ENCODE assay signal across 20 cellular contexts in the genomic region with DNA sequence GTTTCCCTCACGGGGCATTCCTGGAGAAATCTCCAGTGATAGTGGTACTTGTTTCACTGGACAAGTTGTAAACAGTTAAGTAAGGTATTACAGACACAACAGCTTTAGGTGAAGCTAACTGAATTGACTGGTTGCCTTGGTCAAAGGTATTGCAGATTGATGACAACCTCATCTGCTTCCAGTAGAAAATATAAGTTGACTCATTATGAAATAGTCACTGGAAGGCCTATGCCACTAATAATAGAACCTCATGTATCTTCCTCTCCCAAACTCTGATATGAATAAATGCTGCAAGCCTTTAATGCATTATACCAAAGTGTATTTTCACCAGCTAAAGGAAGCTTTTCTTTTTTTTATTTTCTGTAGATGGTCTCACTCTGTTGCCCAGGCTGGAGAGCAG.
"Had no signal": no experiment of that assay in that cellular context is flagged by ENCODE, and none has a peak within 500 bp of the region (broad histone marks: within the 10 kb centered on the region; RNA-seq: fewer than 3 reads in every experiment).

No MANE protein-coding gene starts in this region.

- H3K27ac ChIP-seq: brain microvascular endothelial cell, colonic mucosa, gastroesophageal sphincter, heart right ventricle, right lobe of liver, thyroid gland, WERI-Rb-1 had no signal

- H3K9me3 Mint-ChIP-seq: activated CD4-positive, alpha-beta memory T cell treated with anti-CD3 and anti-CD28 coated beads for 36 hours; activated naive CD4-positive, alpha-beta T cell treated with anti-CD3 and anti-CD28 coated beads for 36 hours; mesothelial cell of epicardium; neural crest cell; stimulated activated memory B cell treated with anti-CD40 and anti-IgM and Interleukin-4, amounts not matched to agents 10 μg/mL and 1 μg/mL and 100 μg/mL, for 72 hours had no signal

- DNase-seq: activated CD4-positive, alpha-beta memory T cell treated with anti-CD3 and anti-CD28 coated beads for 36 hours; activated CD4-positive, alpha-beta T cell treated with anti-CD3 and anti-CD28 coated beads for 1 hour; activated CD8-positive, alpha-beta memory T cell treated with anti-CD3 and anti-CD28 coated beads, Interleukin-2, amount 10 ng/mL, durations not matched to agents 7 days and 5 days; activated naive CD4-positive, alpha-beta T cell treated with anti-CD3 and anti-CD28 coated beads for 36 hours; activated T-cell treated with anti-CD3 and anti-CD28 coated beads, Interleukin-2, amount 50 U/mL, for 1 hour; anterior cingulate cortex; brain microvascular endothelial cell; central memory CD4-positive, alpha-beta T cell; colonic mucosa; heart right ventricle; left lung; right lobe of liver; stimulated activated CD4-positive, alpha-beta T cell treated with anti-CD3 and anti-CD28 coated beads, Interleukin-4, amount 100 ng/mL, for 1 hour; thyroid gland; WERI-Rb-1 had no signal

- H3K4me1 Mint-ChIP-seq: mesothelial cell of epicardium had no signal

- H3K4me2 ChIP-seq: smooth muscle cell had no signal

- H3K36me3 ChIP-seq: brain microvascular endothelial cell, colonic mucosa, gastroesophageal sphincter, left lung, right lobe of liver, thyroid gland, WERI-Rb-1 had no signal

- H3K36me3 Mint-ChIP-seq: activated CD4-positive, alpha-beta memory T cell treated with anti-CD3 and anti-CD28 coated beads for 36 hours; mesothelial cell of epicardium had no signal

- H3K27ac Mint-ChIP-seq: activated CD4-positive, alpha-beta memory T cell treated with anti-CD3 and anti-CD28 coated beads for 36 hours; activated CD8-positive, alpha-beta memory T cell treated with anti-CD3 and anti-CD28 coated beads, Interleukin-2, amount 10 ng/mL, durations not matched to agents 7 days and 5 days; mesothelial cell of epicardium; stimulated activated memory B cell treated with anti-CD40 and anti-IgM and Interleukin-4, amounts not matched to agents 10 μg/mL and 1 μg/mL and 100 μg/mL, for 72 hours had no signal

- H3K27me3 ChIP-seq: brain microvascular endothelial cell, colonic mucosa, gastroesophageal sphincter, heart right ventricle, left lung, right lobe of liver, thyroid gland had no signal

- H3K27me3 Mint-ChIP-seq: activated CD4-positive, alpha-beta memory T cell treated with anti-CD3 and anti-CD28 coated beads for 36 hours; activated CD8-positive, alpha-beta memory T cell treated with anti-CD3 and anti-CD28 coated beads, Interleukin-2, amount 10 ng/mL, durations not matched to agents 7 days and 5 days; stimulated activated memory B cell treated with anti-CD40 and anti-IgM and Interleukin-4, amounts not matched to agents 10 μg/mL and 1 μg/mL and 100 μg/mL, for 72 hours had no signal

- H3K4me3 ChIP-seq: colonic mucosa, gastroesophageal sphincter, heart right ventricle, left lung, right lobe of liver, smooth muscle cell, thyroid gland had no signal

- ATAC-seq: activated CD8-positive, alpha-beta memory T cell treated with anti-CD3 and anti-CD28 coated beads, Interleukin-2, amount 10 ng/mL, durations not matched to agents 7 days and 5 days; gastroesophageal sphincter; heart right ventricle; left lung; right lobe of liver; stimulated activated memory B cell treated with anti-CD40 and anti-IgM and Interleukin-4, amounts not matched to agents 10 μg/mL and 1 μg/mL and 100 μg/mL, for 72 hours had no signal

- H3K9me3 ChIP-seq: colonic mucosa, gastroesophageal sphincter, heart right ventricle, left lung, right lobe of liver, thyroid gland had no signal

- H3K4me3 Mint-ChIP-seq: activated CD4-positive, alpha-beta memory T cell treated with anti-CD3 and anti-CD28 coated beads for 36 hours; activated CD8-positive, alpha-beta memory T cell treated with anti-CD3 and anti-CD28 coated beads, Interleukin-2, amount 10 ng/mL, durations not matched to agents 7 days and 5 days; activated naive CD4-positive, alpha-beta T cell treated with anti-CD3 and anti-CD28 coated beads for 36 hours; mesothelial cell of epicardium; neural crest cell; stimulated activated memory B cell treated with anti-CD40 and anti-IgM and Interleukin-4, amounts not matched to agents 10 μg/mL and 1 μg/mL and 100 μg/mL, for 72 hours had no signal

- H3K4me1 ChIP-seq: colonic mucosa had no signal
